16 cellular contexts compared by ENCODE assay signal in genomic region chr22:46112405-46112804, GRCh38. TPM values are rescaled to one million over a fixed set of nuclear protein-coding genes. Genes with fewer than 3 reads are reported as not detected.
DNase-seq lines count a peak whose midpoint lies in the region; ATAC-seq and TF ChIP-seq lines count a peak whose summit lies in the region.
"Had no signal": no experiment of that assay in that cellular context is flagged by ENCODE, and none has a peak within 500 bp of the region (broad histone marks: within the 10 kb centered on the region; RNA-seq: fewer than 3 reads in every experiment).

No MANE protein-coding gene starts in this region.

- WGBS in transverse colon (ENCODE audit: low coverage in 1 of 2), 2 donors: 40 to 72% methylated on average over 1 to 20 of the region's 20 CpGs

- H3K27ac Mint-ChIP-seq in activated T-cell treated with anti-CD3 and anti-CD28 coated beads, Interleukin-2, amount 50 U/mL, for 24 hours: peak overlapping the region; percentile 18
- H3K27ac Mint-ChIP-seq in osteocyte (ENCODE audit: unreplicated experiment): peak overlapping the region; percentile 67
- H3K27ac Mint-ChIP-seq in natural killer cell treated with Interleukin-12 subunit alpha and Interleukin-12 subunit beta and Interleukin-15 and Interleukin-18, amount 100 ng/mL, for 72 hours: no peak overlapping the region
- H3K27ac Mint-ChIP-seq: T-helper 2 cell treated with Interferon-gamma antibody and Interleukin-4, amounts not matched to agents 5 μg/mL and 100 μg/mL, for 36 hours had no signal

- TF ChIP-seq POLR2A in transverse colon (IDR thresholded peaks at IDR 0.05): no peak

- H3K9me3 ChIP-seq in transverse colon: no peaks in the 10 kb centered on the region

- no peak for DNase-seq in activated T-cell treated with anti-CD3 and anti-CD28 coated beads, Interleukin-2, amount 50 U/mL, for 24 hours
- DNase-seq in activated T-cell treated with anti-CD3 and anti-CD28 coated beads for 4 hours (no peak), coronary artery (ENCODE audit: low spot score) (no peak), osteocyte (ENCODE audit: extremely low spot score, unreplicated experiment) (no peak), transverse colon (no peak), NCI-H1436 treated with DMSO at 0.1 percent for 48 hours (lab: John Stamatoyannopoulos, UW) (no peak)
- DNase-seq in natural killer cell treated with Interleukin-12 subunit alpha and Interleukin-12 subunit beta and Interleukin-15 and Interleukin-18, amount 100 ng/mL, for 72 hours (ENCODE audit: low spot score): no peak
- DNase-seq: activated CD4-positive, alpha-beta T cell treated with anti-CD3 and anti-CD28 coated beads, Interleukin-2, amount 50 U/mL, for 1 hour; activated effector memory CD4-positive, alpha-beta T cell treated with Interleukin-2 at 50 U/mL for 16 hours; NCI-H187 treated with DMSO at 0.1 percent for 48 hours; NCI-H526; stimulated activated CD4-positive, alpha-beta T cell treated with anti-CD3 and anti-CD28 coated beads, Interleukin-2, amount 100 ng/mL, for 24 hours had no signal

- H3K4me3 ChIP-seq in coronary artery (no peak overlapping the region), transverse colon (no peak overlapping the region)
- H3K4me3 ChIP-seq: cardiac muscle cell had no signal

- H3K27me3 ChIP-seq in transverse colon: no peaks in the 10 kb centered on the region
- H3K27me3 ChIP-seq: cardiac muscle cell had no signal

- no peak for TF ChIP-seq EP300 in transverse colon (IDR thresholded peaks at IDR 0.05; ENCODE audit: low read depth)

- TF ChIP-seq CTCF in coronary artery (IDR thresholded peaks at IDR 0.05) (no peak), osteocyte (IDR thresholded peaks at IDR 0.05) (no peak), transverse colon (IDR thresholded peaks at IDR 0.05) (no peak)

- intact Hi-C loops in transverse colon (cut with DNase I; ENCODE audit: low total_unique reads): no loop called here

- peaks cover 29 to 51% (median 41%) of the 10 kb centered on the region in 4 donors for H3K4me1 ChIP-seq in transverse colon

- H3K27ac ChIP-seq in coronary artery (peak overlapping the region; percentile 55 to 85), transverse colon (peak overlapping the region; percentile 70 to 83 (median 77))
- H3K27ac ChIP-seq: cardiac muscle cell, KMS-11 had no signal

- peaks cover 0 to 4% (median 0%) of the 10 kb centered on the region in 4 donors for H3K36me3 ChIP-seq in transverse colon
- H3K36me3 ChIP-seq: cardiac muscle cell had no signal

- in situ Hi-C loops in transverse colon (cut with MboI; ENCODE audit: low pct_ligation_motif_present in 1 of 4, low pct_unique_long_range_greater_than_20kb in 1 of 4, low sequenced_read_pairs in 3 of 4): loop anchor here in 2 of 4 donors (10.0 to 25.0 kb wide), 2 partner anchors 108 to 425 kb away; partner anchors contain the start of gene CELSR1 (in 1 of the 2)

- ATAC-seq in natural killer cell treated with Interleukin-12 subunit alpha and Interleukin-12 subunit beta and Interleukin-15 and Interleukin-18, amount 100 ng/mL, for 72 hours: no peak
- ATAC-seq in HG03565 (IDR thresholded peaks at IDR 0.05; ENCODE audit: unreplicated experiment): no peak

- H3K9me3 Mint-ChIP-seq in activated T-cell treated with anti-CD3 and anti-CD28 coated beads, Interleukin-2, amount 50 U/mL, for 24 hours: no peaks in the 10 kb centered on the region
- no peaks in the 10 kb centered on the region for H3K9me3 Mint-ChIP-seq in osteocyte (ENCODE audit: unreplicated experiment)
- no peaks in the 10 kb centered on the region for H3K9me3 Mint-ChIP-seq in natural killer cell treated with Interleukin-12 subunit alpha and Interleukin-12 subunit beta and Interleukin-15 and Interleukin-18, amount 100 ng/mL, for 72 hours
- H3K9me3 Mint-ChIP-seq: T-helper 2 cell treated with Interferon-gamma antibody and Interleukin-4, amounts not matched to agents 5 μg/mL and 100 μg/mL, for 36 hours had no signal

- peaks cover 3% of the 10 kb centered on the region for H3K4me1 Mint-ChIP-seq in activated T-cell treated with anti-CD3 and anti-CD28 coated beads, Interleukin-2, amount 50 U/mL, for 24 hours (ENCODE audit: low read depth)
- H3K4me1 Mint-ChIP-seq in osteocyte (ENCODE audit: unreplicated experiment): peaks cover 64% of the 10 kb centered on the region
- H3K4me1 Mint-ChIP-seq in natural killer cell treated with Interleukin-12 subunit alpha and Interleukin-12 subunit beta and Interleukin-15 and Interleukin-18, amount 100 ng/mL, for 72 hours (ENCODE audit: low read depth in 2 of 2): peaks cover 0 to 5% of the 10 kb centered on the region in 2 donors

- H3K27me3 Mint-ChIP-seq in activated T-cell treated with anti-CD3 and anti-CD28 coated beads, Interleukin-2, amount 50 U/mL, for 24 hours: no peaks in the 10 kb centered on the region
- no peaks in the 10 kb centered on the region for H3K27me3 Mint-ChIP-seq in osteocyte (ENCODE audit: unreplicated experiment)
- no peaks in the 10 kb centered on the region for H3K27me3 Mint-ChIP-seq in natural killer cell treated with Interleukin-12 subunit alpha and Interleukin-12 subunit beta and Interleukin-15 and Interleukin-18, amount 100 ng/mL, for 72 hours

- no peak overlapping the region for H3K4me3 Mint-ChIP-seq in activated T-cell treated with anti-CD3 and anti-CD28 coated beads, Interleukin-2, amount 50 U/mL, for 24 hours
- H3K4me3 Mint-ChIP-seq in osteocyte (ENCODE audit: unreplicated experiment): no peak overlapping the region
- H3K4me3 Mint-ChIP-seq in natural killer cell treated with Interleukin-12 subunit alpha and Interleukin-12 subunit beta and Interleukin-15 and Interleukin-18, amount 100 ng/mL, for 72 hours: no peak overlapping the region
- H3K4me3 Mint-ChIP-seq: T-helper 2 cell treated with Interferon-gamma antibody and Interleukin-4, amounts not matched to agents 5 μg/mL and 100 μg/mL, for 36 hours had no signal

- no peaks in the 10 kb centered on the region for H3K36me3 Mint-ChIP-seq in activated T-cell treated with anti-CD3 and anti-CD28 coated beads, Interleukin-2, amount 50 U/mL, for 24 hours (ENCODE audit: low read depth)
- H3K36me3 Mint-ChIP-seq in osteocyte (ENCODE audit: unreplicated experiment): peaks cover 10% of the 10 kb centered on the region
- no peaks in the 10 kb centered on the region for H3K36me3 Mint-ChIP-seq in natural killer cell treated with Interleukin-12 subunit alpha and Interleukin-12 subunit beta and Interleukin-15 and Interleukin-18, amount 100 ng/mL, for 72 hours

RNA-seq across cellular contexts. Expression of gene PPARA, which starts 37.9 kb away (rescaled TPM):
- 21.8 and 21.9 TPM in 2 replicates for total RNA-seq in osteocyte
- total RNA-seq in transverse colon: 10 to 100 TPM; 52.0 to 88.1 (median 74.7) TPM
- total RNA-seq in natural killer cell treated with Interleukin-12 subunit alpha and Interleukin-12 subunit beta and Interleukin-15 and Interleukin-18, amount 100 ng/mL, for 72 hours: 10 to 100 TPM; 31.7 to 36.1 TPM

Comparison
In these comparisons a context has a peak if more than half of its experiments do, and no peak if none do; other contexts are left out.
1. H3K27ac Mint-ChIP-seq: peak in activated T-cell treated with anti-CD3 and anti-CD28 coated beads, Interleukin-2, amount 50 U/mL, for 24 hours (single experiment) and osteocyte (single experiment); none in natural killer cell treated with Interleukin-12 subunit alpha and Interleukin-12 subunit beta and Interleukin-15 and Interleukin-18, amount 100 ng/mL, for 72 hours (0 of 2).